Comparison of ENCODE assay signal across 8 cellular contexts in the genomic region with DNA sequence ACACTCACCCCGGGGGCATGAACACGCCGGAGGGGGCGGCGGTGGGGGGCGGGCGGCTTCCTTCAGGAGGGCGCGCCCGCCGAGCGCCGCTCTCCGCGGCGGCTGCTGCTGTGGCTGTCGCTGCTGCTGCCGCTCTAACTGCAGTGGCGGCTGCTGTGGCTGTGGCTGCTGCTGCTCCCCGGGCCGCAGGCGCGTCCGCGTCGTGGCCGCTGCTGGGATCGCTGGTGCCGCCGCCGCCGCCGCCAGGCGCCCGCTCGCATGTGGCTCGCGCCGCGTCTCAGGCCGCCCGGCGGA. TPM values are rescaled to one million over a fixed set of nuclear protein-coding genes. Genes with fewer than 3 reads are reported as not detected.
DNase-seq lines count a peak whose midpoint lies in the region; ATAC-seq lines count a peak whose summit lies in the region.

BBC3 (minus strand) TSS at position 279 of the 294 bp plus-strand sequence. CDS start 2,768 bp downstream, outside the sequence.

- peaks cover 12% of the 10 kb centered on the region for H3K4me1 Mint-ChIP-seq in activated T-helper 17 cell treated with anti-CD3 and anti-CD28 coated beads, Interleukin-2, amount 50 U/mL, for 72 hours
- peaks cover 20 to 23% of the 10 kb centered on the region in 2 donors for H3K4me1 Mint-ChIP-seq in immature natural killer cell

- peak within 1 kb of the TSS; percentile 57 for H3K27ac Mint-ChIP-seq in activated T-helper 17 cell treated with anti-CD3 and anti-CD28 coated beads, Interleukin-2, amount 50 U/mL, for 72 hours
- peak within 1 kb of the TSS; percentile 83 to 97 (median 92) for H3K27ac Mint-ChIP-seq in immature natural killer cell

- ATAC-seq in activated T-helper 17 cell treated with anti-CD3 and anti-CD28 coated beads, Interleukin-2, amount 50 U/mL, for 72 hours (replicated peaks): no peak

- H3K27me3 ChIP-seq in subcutaneous abdominal adipose tissue (ENCODE audit: control insufficient read depth in 5 of 5, insufficient read depth in 4 of 5, low read length in 5 of 5): no peaks in the 10 kb centered on the region

- no peak for DNase-seq in T-helper 1 cell
- no peak for DNase-seq in immature natural killer cell
- no peak for DNase-seq in NCI-H1930 (lab: John Stamatoyannopoulos, UW)
- DNase-seq in GM03348 (ENCODE audit: low spot score): no peak
- DNase-seq in stimulated activated CD4-positive, alpha-beta T cell treated with anti-CD3 and anti-CD28 coated beads, Interleukin-4, amount 100 ng/mL, for 1 hour: no peak

- H3K4me3 ChIP-seq in subcutaneous abdominal adipose tissue (ENCODE audit: low read depth in 1 of 5, low read length in 5 of 5): peak within 1 kb of the TSS; percentile 75 to 86 (median 79)

- H3K9me3 ChIP-seq in subcutaneous abdominal adipose tissue (ENCODE audit: control insufficient read depth in 5 of 5, low read length in 5 of 5): no peaks in the 10 kb centered on the region

- H3K36me3 ChIP-seq in subcutaneous abdominal adipose tissue (ENCODE audit: control insufficient read depth in 5 of 5, insufficient read depth in 5 of 5, low read length in 5 of 5): no peaks in the 10 kb centered on the region

- no peaks in the 10 kb centered on the region for H3K9me3 Mint-ChIP-seq in activated T-helper 17 cell treated with anti-CD3 and anti-CD28 coated beads, Interleukin-2, amount 50 U/mL, for 72 hours
- H3K9me3 Mint-ChIP-seq in immature natural killer cell: no peaks in the 10 kb centered on the region

- peaks cover 8 to 57% (median 50%) of the 10 kb centered on the region in 5 donors for H3K4me1 ChIP-seq in subcutaneous abdominal adipose tissue (ENCODE audit: control insufficient read depth in 5 of 5, insufficient read depth in 5 of 5, low read length in 5 of 5)

- peak within 1 kb of the TSS; percentile 44 to 82 (median 68) for H3K9ac ChIP-seq in subcutaneous abdominal adipose tissue (ENCODE audit: low read length in 5 of 5)

- no peaks in the 10 kb centered on the region for H3K27me3 Mint-ChIP-seq in activated T-helper 17 cell treated with anti-CD3 and anti-CD28 coated beads, Interleukin-2, amount 50 U/mL, for 72 hours
- peaks cover 14 to 23% (median 21%) of the 10 kb centered on the region in 3 donors for H3K27me3 Mint-ChIP-seq in immature natural killer cell (ENCODE audit: low read depth in 3 of 3)

- peak within 1 kb of the TSS; percentile 75 for H3K4me3 Mint-ChIP-seq in activated T-helper 17 cell treated with anti-CD3 and anti-CD28 coated beads, Interleukin-2, amount 50 U/mL, for 72 hours
- H3K4me3 Mint-ChIP-seq in immature natural killer cell: peak within 1 kb of the TSS; percentile 83 to 91 (median 86)

- peak within 1 kb of the TSS; percentile 96 for H3K27ac ChIP-seq in subcutaneous abdominal adipose tissue (ENCODE audit: low read depth, low read length)

- intact Hi-C loops in T-helper 1 cell treated with Interleukin-12 subunit alpha and Interleukin-12 subunit beta and Interleukin-4 antibody, amounts not matched to agents 30 ng/mL and 1 ng/mL, for 36 hours (cut with micrococcal nuclease): loop anchor here (1.0 kb wide), 3 partner anchors 10 to 43 kb away; partner anchors contain the start of gene INAFM1

- H3K36me3 Mint-ChIP-seq in activated T-helper 17 cell treated with anti-CD3 and anti-CD28 coated beads, Interleukin-2, amount 50 U/mL, for 72 hours (ENCODE audit: low read depth): peaks cover 20% of the 10 kb centered on the region
- no peaks in the 10 kb centered on the region for H3K36me3 Mint-ChIP-seq in immature natural killer cell

RNA-seq across cellular contexts. Expression of gene BBC3, which starts in this region (rescaled TPM):
- 20.2 and 22.0 TPM in 2 replicates for total RNA-seq in T-helper 1 cell treated with Interleukin-12 subunit alpha and Interleukin-12 subunit beta and Interleukin-4 antibody, amounts not matched to agents 30 ng/mL and 1 ng/mL, for 36 hours
- total RNA-seq in activated T-helper 17 cell treated with anti-CD3 and anti-CD28 coated beads, Interleukin-2, amount 50 U/mL, for 72 hours: 10 to 100 TPM; 18.7 to 41.9 TPM
- 10 to 100 TPM in 1 of 3 donors, 1 to 10 TPM in 2; 8.3 to 13.9 (median 8.4) TPM for polyA plus RNA-seq in immature natural killer cell
